Comparison of ENCODE assay signal across 6 cellular contexts in genomic region chr1:148432916-148433317, GRCh38. TPM values are rescaled to one million over a fixed set of nuclear protein-coding genes. Genes with fewer than 3 reads are reported as not detected.
"Had no signal": no experiment of that assay in that cellular context is flagged by ENCODE, and none has a peak within 500 bp of the region (broad histone marks: within the 10 kb centered on the region; RNA-seq: fewer than 3 reads in every experiment).

No MANE protein-coding gene starts in this region.

RNA-seq across cellular contexts. Expression of gene PPIAL4G, which starts 50.2 kb away (rescaled TPM):
- total RNA-seq: chondrocyte, endothelial cell of umbilical vein, left ventricle myocardium inferior, mesenteric fat pad, pulmonary artery endothelial cell, SK-MEL-5 had no signal
